Comparison of ENCODE assay signal across 8 cellular contexts in genomic region chr15:98873441-98874218, GRCh38.
DNase-seq lines count a peak whose midpoint lies in the region; ATAC-seq and TF ChIP-seq lines count a peak whose summit lies in the region.

No MANE protein-coding gene starts in this region.

- H3K4me3 Mint-ChIP-seq in dendritic cell treated with granulocyte-macrophage colony-stimulating factor and Interleukin-4, amounts not matched to agents 40 ng/mL and 50 ng/mL, for 4 days = peak overlapping the region; percentile 64
- no peak overlapping the region for H3K4me3 Mint-ChIP-seq in progenitor cell of endocrine pancreas (ENCODE audit: low read depth)

- H3K27me3 Mint-ChIP-seq in dendritic cell treated with granulocyte-macrophage colony-stimulating factor and Interleukin-4, amounts not matched to agents 40 ng/mL and 50 ng/mL, for 4 days = no peaks in the 10 kb centered on the region
- H3K27me3 Mint-ChIP-seq in progenitor cell of endocrine pancreas = no peaks in the 10 kb centered on the region

- H3K4me1 Mint-ChIP-seq in dendritic cell treated with granulocyte-macrophage colony-stimulating factor and Interleukin-4, amounts not matched to agents 40 ng/mL and 50 ng/mL, for 4 days (ENCODE audit: low read depth) = peaks cover 55% of the 10 kb centered on the region
- H3K4me1 Mint-ChIP-seq in progenitor cell of endocrine pancreas (ENCODE audit: low read depth) = peaks cover 14% of the 10 kb centered on the region

- TF ChIP-seq CTCF in progenitor cell of endocrine pancreas (IDR thresholded peaks at IDR 0.05; ENCODE audit: unreplicated experiment) = no peak

- no peak for DNase-seq in activated naive CD4-positive, alpha-beta T cell treated with anti-CD3 and anti-CD28 coated beads, Interleukin-2, amount 50 U/mL, for 72 hours (ENCODE audit: low spot score in 2 of 2)
- DNase-seq in activated naive CD4-positive, alpha-beta T cell treated with anti-CD3 and anti-CD28 coated beads, Interleukin-2, amount 50 U/mL, for 16 hours = no peak
- DNase-seq in NCI-H2227 treated with DMSO at 0.1 percent for 48 hours (lab: John Stamatoyannopoulos, UW) (peak; percentile 5), progenitor cell of endocrine pancreas (ENCODE audit: low spot score, unreplicated experiment) (no peak), HK-2 (ENCODE audit: unreplicated experiment) (no peak)

- ATAC-seq in activated naive CD4-positive, alpha-beta T cell treated with anti-CD3 and anti-CD28 coated beads, Interleukin-2, amount 50 U/mL, for 72 hours = peak; percentile 43 to 54
- ATAC-seq in HG03565 (IDR thresholded peaks at IDR 0.05; ENCODE audit: unreplicated experiment) (no peak), HG03342 (IDR thresholded peaks at IDR 0.05; ENCODE audit: unreplicated experiment) (no peak)

- intact Hi-C loops in dendritic cell treated with granulocyte-macrophage colony-stimulating factor and Interleukin-4, amounts not matched to agents 40 ng/mL and 50 ng/mL, for 4 days (cut with micrococcal nuclease) = loop anchor here (5.0 kb wide), 1 partner anchor 96 kb away; no protein-coding TSS in a partner anchor

- peaks cover 0 to 14% of the 10 kb centered on the region in 2 donors for H3K36me3 Mint-ChIP-seq in activated naive CD4-positive, alpha-beta T cell treated with anti-CD3 and anti-CD28 coated beads, Interleukin-2, amount 50 U/mL, for 72 hours
- peaks cover 6% of the 10 kb centered on the region for H3K36me3 Mint-ChIP-seq in dendritic cell treated with granulocyte-macrophage colony-stimulating factor and Interleukin-4, amounts not matched to agents 40 ng/mL and 50 ng/mL, for 4 days (ENCODE audit: low read depth)
- peaks cover 3% of the 10 kb centered on the region for H3K36me3 Mint-ChIP-seq in progenitor cell of endocrine pancreas (ENCODE audit: insufficient read depth)

- peak overlapping the region; percentile 2 to 63 for H3K27ac Mint-ChIP-seq in activated naive CD4-positive, alpha-beta T cell treated with anti-CD3 and anti-CD28 coated beads, Interleukin-2, amount 50 U/mL, for 72 hours
- H3K27ac Mint-ChIP-seq in dendritic cell treated with granulocyte-macrophage colony-stimulating factor and Interleukin-4, amounts not matched to agents 40 ng/mL and 50 ng/mL, for 4 days = peak overlapping the region; percentile 25
- H3K27ac Mint-ChIP-seq in progenitor cell of endocrine pancreas = peak overlapping the region; percentile 3

- peaks cover 0 to 4% of the 10 kb centered on the region in 2 donors for H3K9me3 Mint-ChIP-seq in activated naive CD4-positive, alpha-beta T cell treated with anti-CD3 and anti-CD28 coated beads, Interleukin-2, amount 50 U/mL, for 72 hours
- H3K9me3 Mint-ChIP-seq in dendritic cell treated with granulocyte-macrophage colony-stimulating factor and Interleukin-4, amounts not matched to agents 40 ng/mL and 50 ng/mL, for 4 days = peaks cover 9% of the 10 kb centered on the region
- no peaks in the 10 kb centered on the region for H3K9me3 Mint-ChIP-seq in progenitor cell of endocrine pancreas (ENCODE audit: low read depth)

Comparison
In these comparisons a context has a peak if more than half of its experiments do, and no peak if none do; other contexts are left out.
1. ATAC-seq: peak in activated naive CD4-positive, alpha-beta T cell treated with anti-CD3 and anti-CD28 coated beads, Interleukin-2, amount 50 U/mL, for 72 hours (2 of 2); none in HG03565 (single experiment) and HG03342 (single experiment).
2. Peak in every context shown above with its lines, with median percentiles within 50 percentile points of each other: H3K27ac Mint-ChIP-seq.